ENCODE assay signal across 14 cellular contexts in genomic region chr21:29105218-29105617, GRCh38. TPM values are rescaled to one million over a fixed set of nuclear protein-coding genes. Genes with fewer than 3 reads are reported as not detected.
DNase-seq lines count a peak whose midpoint lies in the region; ATAC-seq, FAIRE-seq and TF ChIP-seq lines count a peak whose summit lies in the region.
"Had no signal": no experiment of that assay in that cellular context is flagged by ENCODE, and none has a peak within 500 bp of the region (broad histone marks: within the 10 kb centered on the region; RNA-seq: fewer than 3 reads in every experiment).

No MANE protein-coding gene starts in this region.

- H3K36me3 ChIP-seq in osteoblast (ENCODE audit: insufficient read depth, low read length) (no peaks in the 10 kb centered on the region), pancreas (no peaks in the 10 kb centered on the region)
- H3K36me3 ChIP-seq: right lobe of liver had no signal

- H3K4me3 ChIP-seq in osteoblast (ENCODE audit: insufficient read depth, low read length) (no peak overlapping the region), pancreas (no peak overlapping the region)
- H3K4me3 ChIP-seq: right lobe of liver had no signal

- H3K27me3 Mint-ChIP-seq in T-cell = no peaks in the 10 kb centered on the region
- H3K27me3 Mint-ChIP-seq: CD4-positive, alpha-beta T cell had no signal

- no peaks in the 10 kb centered on the region for H3K9me3 Mint-ChIP-seq in T-cell
- H3K9me3 Mint-ChIP-seq: CD4-positive, alpha-beta T cell; immature natural killer cell had no signal

- H3K27ac Mint-ChIP-seq in T-cell = no peak overlapping the region
- H3K27ac Mint-ChIP-seq: activated CD8-positive, alpha-beta memory T cell treated with anti-CD3 and anti-CD28 coated beads, Interleukin-2, amount 10 ng/mL, durations not matched to agents 7 days and 5 days; CD4-positive, alpha-beta T cell; immature natural killer cell had no signal

- TF ChIP-seq CTCF in RWPE1 (conservative IDR thresholded peaks at IDR 0.05; ENCODE audit: low read depth) (no peak), osteoblast (IDR thresholded peaks at IDR 0.05; ENCODE audit: extremely low read depth, low read depth, low read length) (no peak), pancreas (IDR thresholded peaks at IDR 0.05) (no peak)

- peaks cover 26% of the 10 kb centered on the region for H3K36me3 Mint-ChIP-seq in T-cell

- CTCF ChIA-PET in RWPE1 (lab: Yijun Ruan, JAX) = interaction anchor here (0.6 kb wide), 1 partner anchor 41 kb away, joined by 5 read pairs; no protein-coding TSS in a partner anchor
- CTCF ChIA-PET in T-cell (lab: Charles Lee) = interaction anchor here in 1 of 2 donors (0.7 to 1.1 kb wide), 2 partner anchors 15 to 243 kb away, joined by 3 read pairs; no protein-coding TSS in a partner anchor

- peak; percentile 6 for FAIRE-seq in H54 (lab: Jason Lieb, UNC)
- no peak for FAIRE-seq in pancreas (lab: Jason Lieb, UNC)

- 83 to 85% methylated on average over 3 of the region's 3 CpGs for WGBS in pancreas, 2 donors

- peak; percentile 22 for ATAC-seq in esophagus mucosa
- no peak for ATAC-seq in T-cell (replicated peaks in 1 of 4)
- no peak for ATAC-seq in pancreas
- ATAC-seq in GM21515 (IDR thresholded peaks at IDR 0.05; ENCODE audit: unreplicated experiment) = no peak
- ATAC-seq in HG03097 (IDR thresholded peaks at IDR 0.05; ENCODE audit: low FRiP score, unreplicated experiment) = no peak
- ATAC-seq: activated CD8-positive, alpha-beta memory T cell treated with anti-CD3 and anti-CD28 coated beads, Interleukin-2, amount 10 ng/mL, durations not matched to agents 7 days and 5 days had no signal

- POLR2A ChIA-PET in RWPE1 (lab: Yijun Ruan, JAX; ENCODE audit: low non-redundant PET) (no interaction called here), T-cell (lab: Charles Lee) (interaction anchor here in 1 of 2 donors (0.8 kb wide), 1 partner anchor 241 kb away, joined by 4 read pairs; no protein-coding TSS in a partner anchor)

- peak overlapping the region; percentile 35 for H2AFZ ChIP-seq in osteoblast (ENCODE audit: low read length)

- H3K9me3 ChIP-seq in osteoblast (ENCODE audit: low read depth, low read length) (no peaks in the 10 kb centered on the region), pancreas (no peaks in the 10 kb centered on the region)
- H3K9me3 ChIP-seq: right lobe of liver had no signal

- H3K4me1 Mint-ChIP-seq in T-cell = no peaks in the 10 kb centered on the region
- H3K4me1 Mint-ChIP-seq: immature natural killer cell had no signal

- DNase-seq in H54 (ENCODE audit: insufficient read length, low spot score) (peak; percentile 42), RWPE1 (ENCODE audit: low spot score) (peak; percentile 54), osteoblast (ENCODE audit: insufficient read length, low spot score, missing footprints) (no peak), T-cell (no peak), pancreas (no peak)
- DNase-seq: activated CD8-positive, alpha-beta memory T cell treated with anti-CD3 and anti-CD28 coated beads, Interleukin-2, amount 10 ng/mL, durations not matched to agents 7 days and 5 days; activated naive CD4-positive, alpha-beta T cell treated with anti-CD3 and anti-CD28 coated beads, Interleukin-2, amount 50 U/mL, for 16 hours; CD4-positive, alpha-beta T cell; cerebellar nuclear complex; immature natural killer cell; right lobe of liver had no signal

- H3K27ac ChIP-seq in RWPE1 = no peak overlapping the region
- peak overlapping the region; percentile 5 for H3K27ac ChIP-seq in osteoblast (ENCODE audit: low read depth, low read length)
- no peak overlapping the region for H3K27ac ChIP-seq in pancreas
- H3K27ac ChIP-seq: right lobe of liver had no signal

- TF ChIP-seq POLR2A in H54 (IDR thresholded peaks at IDR 0.05; ENCODE audit: low read depth, low read length) = no peak

- H3K4me2 ChIP-seq in osteoblast (ENCODE audit: insufficient read depth, low read length) = peak overlapping the region; percentile 15

- peaks cover 9% of the 10 kb centered on the region for H3K4me1 ChIP-seq in osteoblast (ENCODE audit: insufficient read depth, low read length)
- no peaks in the 10 kb centered on the region for H3K4me1 ChIP-seq in pancreas

- intact Hi-C loops in pancreas (cut with DNase I) = no loop called here

- no peaks in the 10 kb centered on the region for H3K79me2 ChIP-seq in osteoblast (ENCODE audit: insufficient read depth, low read length)

- no peak overlapping the region for H3K4me3 Mint-ChIP-seq in T-cell
- H3K4me3 Mint-ChIP-seq: activated CD8-positive, alpha-beta memory T cell treated with anti-CD3 and anti-CD28 coated beads, Interleukin-2, amount 10 ng/mL, durations not matched to agents 7 days and 5 days; CD4-positive, alpha-beta T cell; immature natural killer cell had no signal

- H3K27me3 ChIP-seq in osteoblast (ENCODE audit: insufficient read depth, low read length) (no peaks in the 10 kb centered on the region), pancreas (no peaks in the 10 kb centered on the region)
- H3K27me3 ChIP-seq: right lobe of liver had no signal

- H4K20me1 ChIP-seq in osteoblast (ENCODE audit: insufficient read depth, low read length) = no peaks in the 10 kb centered on the region

RNA-seq across cellular contexts. Expression of gene MAP3K7CL, which starts 25.2 kb away (rescaled TPM):
- total RNA-seq in esophagus mucosa (3.1 TPM), osteoblast (15.6 and 19.9 TPM in 2 replicates), T-cell (1 to 10 TPM; 4.8 to 9.1 (median 7.4) TPM), pancreas (1 to 10 TPM; 2.0 to 4.3 (median 2.8) TPM)
- 1 to 10 TPM; 4.0 to 7.3 TPM for polyA plus RNA-seq in pancreas

RNA-seq across cellular contexts. Expression of gene CCT8, which starts 31.8 kb away (rescaled TPM):
- total RNA-seq in esophagus mucosa (105 TPM), osteoblast (155 and 163 TPM in 2 replicates), T-cell (100 to 1,000 TPM; 103 to 131 (median 115) TPM), pancreas (10 to 100 TPM; 57.8 to 92.3 (median 63.0) TPM)
- 10 to 100 TPM; 62.6 to 85.3 TPM for polyA plus RNA-seq in pancreas

Comparison
In these comparisons a context has a peak if more than half of its experiments do, and no peak if none do; other contexts are left out.
1. DNase-seq: peak in H54 (single experiment) and RWPE1 (single experiment); none in osteoblast (single experiment), T-cell (0 of 34) and pancreas (0 of 6).